ENCODE assay signal across 2 cellular contexts in the genomic region with DNA sequence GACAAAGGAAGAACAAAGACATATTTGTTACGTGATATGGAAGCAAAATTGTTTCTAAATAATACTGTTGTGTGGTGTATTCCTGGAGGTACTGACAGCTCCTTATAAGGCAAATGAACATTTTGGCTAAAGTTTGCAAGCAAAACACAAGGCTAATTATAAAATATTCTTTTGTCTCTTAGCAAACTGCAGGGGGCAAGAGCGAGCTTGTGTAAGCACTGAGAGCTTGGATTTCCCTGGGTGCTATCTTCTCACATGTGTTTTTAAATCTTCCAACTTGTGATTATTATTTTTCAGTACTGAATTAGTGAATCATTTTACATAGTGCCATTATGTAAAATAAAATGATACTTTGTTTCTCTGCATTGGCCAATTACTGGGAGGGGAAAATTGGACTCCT.
TF ChIP-seq lines count a peak whose summit lies in the region.

No MANE protein-coding gene starts in this region.

TF ChIP-seq in liver, 16 proteins besides CTCF, POLR2A, EP300 and RAD21 (continued from another document):
- TF ChIP-seq, protein P1, sequence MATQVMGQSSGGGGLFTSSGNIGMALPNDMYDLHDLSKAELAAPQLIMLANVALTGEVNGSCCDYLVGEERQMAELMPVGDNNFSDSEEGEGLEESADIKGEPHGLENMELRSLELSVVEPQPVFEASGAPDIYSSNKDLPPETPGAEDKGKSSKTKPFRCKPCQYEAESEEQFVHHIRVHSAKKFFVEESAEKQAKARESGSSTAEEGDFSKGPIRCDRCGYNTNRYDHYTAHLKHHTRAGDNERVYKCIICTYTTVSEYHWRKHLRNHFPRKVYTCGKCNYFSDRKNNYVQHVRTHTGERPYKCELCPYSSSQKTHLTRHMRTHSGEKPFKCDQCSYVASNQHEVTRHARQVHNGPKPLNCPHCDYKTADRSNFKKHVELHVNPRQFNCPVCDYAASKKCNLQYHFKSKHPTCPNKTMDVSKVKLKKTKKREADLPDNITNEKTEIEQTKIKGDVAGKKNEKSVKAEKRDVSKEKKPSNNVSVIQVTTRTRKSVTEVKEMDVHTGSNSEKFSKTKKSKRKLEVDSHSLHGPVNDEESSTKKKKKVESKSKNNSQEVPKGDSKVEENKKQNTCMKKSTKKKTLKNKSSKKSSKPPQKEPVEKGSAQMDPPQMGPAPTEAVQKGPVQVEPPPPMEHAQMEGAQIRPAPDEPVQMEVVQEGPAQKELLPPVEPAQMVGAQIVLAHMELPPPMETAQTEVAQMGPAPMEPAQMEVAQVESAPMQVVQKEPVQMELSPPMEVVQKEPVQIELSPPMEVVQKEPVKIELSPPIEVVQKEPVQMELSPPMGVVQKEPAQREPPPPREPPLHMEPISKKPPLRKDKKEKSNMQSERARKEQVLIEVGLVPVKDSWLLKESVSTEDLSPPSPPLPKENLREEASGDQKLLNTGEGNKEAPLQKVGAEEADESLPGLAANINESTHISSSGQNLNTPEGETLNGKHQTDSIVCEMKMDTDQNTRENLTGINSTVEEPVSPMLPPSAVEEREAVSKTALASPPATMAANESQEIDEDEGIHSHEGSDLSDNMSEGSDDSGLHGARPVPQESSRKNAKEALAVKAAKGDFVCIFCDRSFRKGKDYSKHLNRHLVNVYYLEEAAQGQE (IDR thresholded peaks at IDR 0.05) = no peak
- TF ChIP-seq GABPA (IDR thresholded peaks at IDR 0.05 in 1 of 2, conservative IDR thresholded peaks at IDR 0.05 in 1 of 2) = no peak
- TF ChIP-seq TAF1 (conservative IDR thresholded peaks at IDR 0.05) = no peak
- no peak for TF ChIP-seq JUND (IDR thresholded peaks at IDR 0.05)
- no peak for TF ChIP-seq RXRA (IDR thresholded peaks at IDR 0.05)
- TF ChIP-seq, protein P2, sequence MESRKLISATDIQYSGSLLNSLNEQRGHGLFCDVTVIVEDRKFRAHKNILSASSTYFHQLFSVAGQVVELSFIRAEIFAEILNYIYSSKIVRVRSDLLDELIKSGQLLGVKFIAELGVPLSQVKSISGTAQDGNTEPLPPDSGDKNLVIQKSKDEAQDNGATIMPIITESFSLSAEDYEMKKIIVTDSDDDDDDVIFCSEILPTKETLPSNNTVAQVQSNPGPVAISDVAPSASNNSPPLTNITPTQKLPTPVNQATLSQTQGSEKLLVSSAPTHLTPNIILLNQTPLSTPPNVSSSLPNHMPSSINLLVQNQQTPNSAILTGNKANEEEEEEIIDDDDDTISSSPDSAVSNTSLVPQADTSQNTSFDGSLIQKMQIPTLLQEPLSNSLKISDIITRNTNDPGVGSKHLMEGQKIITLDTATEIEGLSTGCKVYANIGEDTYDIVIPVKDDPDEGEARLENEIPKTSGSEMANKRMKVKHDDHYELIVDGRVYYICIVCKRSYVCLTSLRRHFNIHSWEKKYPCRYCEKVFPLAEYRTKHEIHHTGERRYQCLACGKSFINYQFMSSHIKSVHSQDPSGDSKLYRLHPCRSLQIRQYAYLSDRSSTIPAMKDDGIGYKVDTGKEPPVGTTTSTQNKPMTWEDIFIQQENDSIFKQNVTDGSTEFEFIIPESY (IDR thresholded peaks at IDR 0.05) = no peak
- no peak for TF ChIP-seq FOXA2 (IDR thresholded peaks at IDR 0.05)
- TF ChIP-seq NR2F2 (IDR thresholded peaks at IDR 0.05) = no peak
- TF ChIP-seq, protein P3, sequence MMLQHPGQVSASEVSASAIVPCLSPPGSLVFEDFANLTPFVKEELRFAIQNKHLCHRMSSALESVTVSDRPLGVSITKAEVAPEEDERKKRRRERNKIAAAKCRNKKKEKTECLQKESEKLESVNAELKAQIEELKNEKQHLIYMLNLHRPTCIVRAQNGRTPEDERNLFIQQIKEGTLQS (IDR thresholded peaks at IDR 0.05) = no peak
- TF ChIP-seq EGR1 (IDR thresholded peaks at IDR 0.05; ENCODE audit: low read depth in 2 of 2) = no peak
- no peak for TF ChIP-seq SP1 (IDR thresholded peaks at IDR 0.05)

TF ChIP-seq in HepG2, 621 proteins besides CTCF, POLR2A, EP300 and RAD21 (continued from another document):
- TF ChIP-seq, protein P4, sequence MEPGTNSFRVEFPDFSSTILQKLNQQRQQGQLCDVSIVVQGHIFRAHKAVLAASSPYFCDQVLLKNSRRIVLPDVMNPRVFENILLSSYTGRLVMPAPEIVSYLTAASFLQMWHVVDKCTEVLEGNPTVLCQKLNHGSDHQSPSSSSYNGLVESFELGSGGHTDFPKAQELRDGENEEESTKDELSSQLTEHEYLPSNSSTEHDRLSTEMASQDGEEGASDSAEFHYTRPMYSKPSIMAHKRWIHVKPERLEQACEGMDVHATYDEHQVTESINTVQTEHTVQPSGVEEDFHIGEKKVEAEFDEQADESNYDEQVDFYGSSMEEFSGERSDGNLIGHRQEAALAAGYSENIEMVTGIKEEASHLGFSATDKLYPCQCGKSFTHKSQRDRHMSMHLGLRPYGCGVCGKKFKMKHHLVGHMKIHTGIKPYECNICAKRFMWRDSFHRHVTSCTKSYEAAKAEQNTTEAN (CRISPR knock-in tag; conservative IDR thresholded peaks at IDR 0.05) = no peak
- TF ChIP-seq RBFOX2 (IDR thresholded peaks at IDR 0.05; ENCODE audit: low read depth, low read length) = no peak
- TF ChIP-seq ZNF160 (CRISPR knock-in tag; IDR thresholded peaks at IDR 0.05) = no peak
- TF ChIP-seq, protein P5, sequence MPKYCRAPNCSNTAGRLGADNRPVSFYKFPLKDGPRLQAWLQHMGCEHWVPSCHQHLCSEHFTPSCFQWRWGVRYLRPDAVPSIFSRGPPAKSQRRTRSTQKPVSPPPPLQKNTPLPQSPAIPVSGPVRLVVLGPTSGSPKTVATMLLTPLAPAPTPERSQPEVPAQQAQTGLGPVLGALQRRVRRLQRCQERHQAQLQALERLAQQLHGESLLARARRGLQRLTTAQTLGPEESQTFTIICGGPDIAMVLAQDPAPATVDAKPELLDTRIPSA (CRISPR knock-in tag; IDR thresholded peaks at IDR 0.05; ENCODE audit: borderline replicate concordance) = no peak
- TF ChIP-seq, protein P6, sequence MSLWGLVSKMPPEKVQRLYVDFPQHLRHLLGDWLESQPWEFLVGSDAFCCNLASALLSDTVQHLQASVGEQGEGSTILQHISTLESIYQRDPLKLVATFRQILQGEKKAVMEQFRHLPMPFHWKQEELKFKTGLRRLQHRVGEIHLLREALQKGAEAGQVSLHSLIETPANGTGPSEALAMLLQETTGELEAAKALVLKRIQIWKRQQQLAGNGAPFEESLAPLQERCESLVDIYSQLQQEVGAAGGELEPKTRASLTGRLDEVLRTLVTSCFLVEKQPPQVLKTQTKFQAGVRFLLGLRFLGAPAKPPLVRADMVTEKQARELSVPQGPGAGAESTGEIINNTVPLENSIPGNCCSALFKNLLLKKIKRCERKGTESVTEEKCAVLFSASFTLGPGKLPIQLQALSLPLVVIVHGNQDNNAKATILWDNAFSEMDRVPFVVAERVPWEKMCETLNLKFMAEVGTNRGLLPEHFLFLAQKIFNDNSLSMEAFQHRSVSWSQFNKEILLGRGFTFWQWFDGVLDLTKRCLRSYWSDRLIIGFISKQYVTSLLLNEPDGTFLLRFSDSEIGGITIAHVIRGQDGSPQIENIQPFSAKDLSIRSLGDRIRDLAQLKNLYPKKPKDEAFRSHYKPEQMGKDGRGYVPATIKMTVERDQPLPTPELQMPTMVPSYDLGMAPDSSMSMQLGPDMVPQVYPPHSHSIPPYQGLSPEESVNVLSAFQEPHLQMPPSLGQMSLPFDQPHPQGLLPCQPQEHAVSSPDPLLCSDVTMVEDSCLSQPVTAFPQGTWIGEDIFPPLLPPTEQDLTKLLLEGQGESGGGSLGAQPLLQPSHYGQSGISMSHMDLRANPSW (CRISPR knock-in tag; IDR thresholded peaks at IDR 0.05; ENCODE audit: borderline replicate concordance) = no peak
- no peak for TF ChIP-seq SOX6 (IDR thresholded peaks at IDR 0.05)
- no peak for TF ChIP-seq SOX6 (CRISPR knock-in tag; IDR thresholded peaks at IDR 0.05)
- TF ChIP-seq, protein P7, sequence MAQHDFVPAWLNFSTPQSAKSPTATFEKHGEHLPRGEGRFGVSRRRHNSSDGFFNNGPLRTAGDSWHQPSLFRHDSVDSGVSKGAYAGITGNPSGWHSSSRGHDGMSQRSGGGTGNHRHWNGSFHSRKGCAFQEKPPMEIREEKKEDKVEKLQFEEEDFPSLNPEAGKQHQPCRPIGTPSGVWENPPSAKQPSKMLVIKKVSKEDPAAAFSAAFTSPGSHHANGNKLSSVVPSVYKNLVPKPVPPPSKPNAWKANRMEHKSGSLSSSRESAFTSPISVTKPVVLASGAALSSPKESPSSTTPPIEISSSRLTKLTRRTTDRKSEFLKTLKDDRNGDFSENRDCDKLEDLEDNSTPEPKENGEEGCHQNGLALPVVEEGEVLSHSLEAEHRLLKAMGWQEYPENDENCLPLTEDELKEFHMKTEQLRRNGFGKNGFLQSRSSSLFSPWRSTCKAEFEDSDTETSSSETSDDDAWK (CRISPR knock-in tag; IDR thresholded peaks at IDR 0.05) = no peak
- TF ChIP-seq, protein P8, sequence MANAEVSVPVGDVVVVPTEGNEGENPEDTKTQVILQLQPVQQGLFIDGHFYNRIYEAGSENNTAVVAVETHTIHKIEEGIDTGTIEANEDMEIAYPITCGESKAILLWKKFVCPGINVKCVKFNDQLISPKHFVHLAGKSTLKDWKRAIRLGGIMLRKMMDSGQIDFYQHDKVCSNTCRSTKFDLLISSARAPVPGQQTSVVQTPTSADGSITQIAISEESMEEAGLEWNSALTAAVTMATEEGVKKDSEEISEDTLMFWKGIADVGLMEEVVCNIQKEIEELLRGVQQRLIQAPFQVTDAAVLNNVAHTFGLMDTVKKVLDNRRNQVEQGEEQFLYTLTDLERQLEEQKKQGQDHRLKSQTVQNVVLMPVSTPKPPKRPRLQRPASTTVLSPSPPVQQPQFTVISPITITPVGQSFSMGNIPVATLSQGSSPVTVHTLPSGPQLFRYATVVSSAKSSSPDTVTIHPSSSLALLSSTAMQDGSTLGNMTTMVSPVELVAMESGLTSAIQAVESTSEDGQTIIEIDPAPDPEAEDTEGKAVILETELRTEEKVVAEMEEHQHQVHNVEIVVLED (CRISPR knock-in tag; IDR thresholded peaks at IDR 0.05; ENCODE audit: borderline replicate concordance) = no peak
- TF ChIP-seq ZFP41 (CRISPR knock-in tag; IDR thresholded peaks at IDR 0.05; ENCODE audit: borderline replicate concordance) = no peak
- no peak for TF ChIP-seq SNRNP70 (IDR thresholded peaks at IDR 0.05; ENCODE audit: low read depth, low read length)
- TF ChIP-seq CBX1 (IDR thresholded peaks at IDR 0.05; ENCODE audit: low read depth) = no peak
- TF ChIP-seq ZNF234 (CRISPR knock-in tag; conservative IDR thresholded peaks at IDR 0.05) = no peak
